Comparison of ENCODE assay signal across 8 cellular contexts in the genomic region with DNA sequence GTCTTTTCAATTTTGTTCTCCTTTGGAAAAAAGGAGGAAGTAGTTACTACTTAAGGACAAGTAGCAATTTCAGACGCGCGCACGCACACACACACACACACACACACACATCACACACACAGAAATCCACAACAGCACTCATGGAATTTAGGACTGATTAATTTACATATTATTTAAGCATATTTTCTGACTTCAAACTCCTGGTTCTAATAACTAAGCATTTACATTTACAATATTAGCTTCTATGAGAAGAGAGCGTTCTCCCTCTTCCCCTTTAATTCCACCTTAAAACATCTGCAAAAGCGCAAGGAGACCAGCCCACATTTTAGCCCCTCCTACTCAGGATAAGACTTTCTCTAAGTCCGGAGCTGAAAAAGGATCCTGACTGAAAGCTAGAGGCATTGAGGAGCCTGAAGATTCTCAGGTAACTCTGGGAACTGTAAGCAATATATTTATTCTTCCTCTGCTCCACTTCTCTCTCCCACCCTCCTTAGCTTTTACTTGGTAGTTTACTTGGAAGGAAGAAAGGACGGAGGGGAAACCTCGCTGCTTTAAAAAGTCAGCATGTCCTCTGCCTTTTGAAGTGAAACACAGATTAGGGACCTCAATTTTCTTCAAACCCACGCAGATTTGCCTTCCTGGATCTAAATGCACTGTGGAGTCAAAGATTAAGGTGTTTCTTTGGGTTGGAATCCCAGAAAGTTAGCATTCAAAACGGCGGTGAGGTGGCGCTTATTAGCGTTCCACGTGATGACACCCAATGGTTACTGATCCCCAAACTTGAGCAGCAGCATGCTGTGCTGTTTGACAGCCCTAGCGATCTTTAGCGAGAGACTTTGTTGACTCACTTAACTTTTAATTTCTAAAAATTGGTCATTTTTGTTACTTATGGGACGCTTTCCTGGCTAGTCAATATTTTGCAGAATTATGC. TPM values are rescaled to one million over a fixed set of nuclear protein-coding genes. Genes with fewer than 3 reads are reported as not detected.
DNase-seq lines count a peak whose midpoint lies in the region; ATAC-seq and TF ChIP-seq lines count a peak whose summit lies in the region.

Gene PLA2G4A (plus strand): TSS at position 338 of the 931 bp plus-strand sequence. CDS start 25,406 bp downstream, outside the sequence.

- TF ChIP-seq CTCF in Peyer's patch (IDR thresholded peaks at IDR 0.05) (no peak), choroid plexus epithelial cell (conservative IDR thresholded peaks at IDR 0.05; ENCODE audit: low read depth, low read length) (no peak)

- DNase-seq in Peyer's patch (peak; percentile 18 to 74 (median 61)), choroid plexus epithelial cell (ENCODE audit: low read depth) (peak; percentile 91), left colon (peak; percentile 52 to 60), COLO668 (lab: John Stamatoyannopoulos, UW; ENCODE audit: unreplicated experiment) (no peak)
- no peak for DNase-seq in stimulated activated naive CD8-positive, alpha-beta T cell treated with anti-CD3 and anti-CD28 coated beads, Interleukin-15, amount 100 ng/mL, for 72 hours

- peaks cover 0 to 29% (median 0%) of the 10 kb centered on the region in 10 experiments; a peak in 5 of 20 replicates for H3K4me1 ChIP-seq in BLaER1 treated with 17β-estradiol and CSF1 and Interleukin-3, amounts not matched to agents 10 nM and 100 nM
- H3K4me1 ChIP-seq in Peyer's patch: peaks cover 0 to 4% (median 0%) of the 10 kb centered on the region in 4 donors

- no peaks in the 10 kb centered on the region for H3K27me3 ChIP-seq in BLaER1 treated with 17β-estradiol and CSF1 and Interleukin-3, amounts not matched to agents 10 nM and 100 nM
- H3K27me3 ChIP-seq in Peyer's patch: no peaks in the 10 kb centered on the region

- H3K4me1 Mint-ChIP-seq in stimulated activated naive CD8-positive, alpha-beta T cell treated with anti-CD3 and anti-CD28 coated beads, Interleukin-15, amount 100 ng/mL, for 72 hours: peaks cover 14% of the 10 kb centered on the region

- peak within 1 kb of the TSS in 8 of 11 experiments; percentile 20 to 65 (median 58); a peak in 11 of 22 replicates for H3K9ac ChIP-seq in BLaER1 treated with 17β-estradiol and CSF1 and Interleukin-3, amounts not matched to agents 10 nM and 100 nM

- H3K9me3 ChIP-seq in BLaER1 treated with 17β-estradiol and CSF1 and Interleukin-3, amounts not matched to agents 10 nM and 100 nM (replicated peaks in 1 of 11): no peaks in the 10 kb centered on the region
- H3K9me3 ChIP-seq in Peyer's patch: no peaks in the 10 kb centered on the region

- no peaks in the 10 kb centered on the region for H3K36me3 ChIP-seq in BLaER1 treated with 17β-estradiol and CSF1 and Interleukin-3, amounts not matched to agents 10 nM and 100 nM
- no peaks in the 10 kb centered on the region for H3K36me3 ChIP-seq in Peyer's patch

- peak within 1 kb of the TSS in 1 of 2 donors; percentile 7 for H3K27ac Mint-ChIP-seq in stimulated activated naive CD8-positive, alpha-beta T cell treated with anti-CD3 and anti-CD28 coated beads, Interleukin-15, amount 100 ng/mL, for 72 hours

- peak within 1 kb of the TSS; percentile 42 to 79 (median 54) for H3K4me2 ChIP-seq in BLaER1 treated with 17β-estradiol and CSF1 and Interleukin-3, amounts not matched to agents 10 nM and 100 nM

- peak; percentile 71 for ATAC-seq in GM19043 (IDR thresholded peaks at IDR 0.05; ENCODE audit: low read depth, unreplicated experiment)
- ATAC-seq in HG03135 (IDR thresholded peaks at IDR 0.05; ENCODE audit: unreplicated experiment): peak; percentile 79
- ATAC-seq in left colon: peak; percentile 99
- ATAC-seq in stimulated activated naive CD8-positive, alpha-beta T cell treated with anti-CD3 and anti-CD28 coated beads, Interleukin-15, amount 100 ng/mL, for 72 hours: peak; percentile 56

- H3K9me3 Mint-ChIP-seq in stimulated activated naive CD8-positive, alpha-beta T cell treated with anti-CD3 and anti-CD28 coated beads, Interleukin-15, amount 100 ng/mL, for 72 hours: no peaks in the 10 kb centered on the region

- intact Hi-C loops in left colon (cut with DNase I, micrococcal nuclease): no loop called here

- H3K27me3 Mint-ChIP-seq in stimulated activated naive CD8-positive, alpha-beta T cell treated with anti-CD3 and anti-CD28 coated beads, Interleukin-15, amount 100 ng/mL, for 72 hours: peaks cover 26% of the 10 kb centered on the region

- TF ChIP-seq POLR2A in Peyer's patch (IDR thresholded peaks at IDR 0.05): peak in 1 of 2 donors; percentile 29

- H3K4me3 ChIP-seq in BLaER1 treated with 17β-estradiol and CSF1 and Interleukin-3, amounts not matched to agents 10 nM and 100 nM: peak within 1 kb of the TSS; percentile 30 to 63 (median 49); a peak in 18 of 20 replicates
- H3K4me3 ChIP-seq in Peyer's patch (peak within 1 kb of the TSS; percentile 35 to 61 (median 52)), choroid plexus epithelial cell (ENCODE audit: low read depth, low read length) (peak within 1 kb of the TSS; percentile 66)

- peak within 1 kb of the TSS; percentile 78 to 86 for H3K4me3 Mint-ChIP-seq in stimulated activated naive CD8-positive, alpha-beta T cell treated with anti-CD3 and anti-CD28 coated beads, Interleukin-15, amount 100 ng/mL, for 72 hours

- H4K20me1 ChIP-seq in BLaER1 treated with 17β-estradiol and CSF1 and Interleukin-3, amounts not matched to agents 10 nM and 100 nM: no peaks in the 10 kb centered on the region

- H3K27ac ChIP-seq in BLaER1 treated with 17β-estradiol and CSF1 and Interleukin-3, amounts not matched to agents 10 nM and 100 nM: peak within 1 kb of the TSS in 3 of 11 experiments; percentile 11 to 38 (median 27); a peak in 3 of 22 replicates
- H3K27ac ChIP-seq in Peyer's patch: peak within 1 kb of the TSS; percentile 49 to 70 (median 68)

RNA-seq across cellular contexts. Expression of gene PLA2G4A, which starts in this region (rescaled TPM):
- 1 to 10 TPM; 7.0 to 8.3 (median 7.6) TPM for total RNA-seq in Peyer's patch
- total RNA-seq in left colon: 1 to 10 TPM; 3.6 to 5.8 TPM

Comparison
In these comparisons a context has a peak if more than half of its experiments do, and no peak if none do; other contexts are left out.
1. DNase-seq: peak in Peyer's patch (3 of 3), choroid plexus epithelial cell (single experiment) and left colon (2 of 2); none in stimulated activated naive CD8-positive, alpha-beta T cell treated with anti-CD3 and anti-CD28 coated beads, Interleukin-15, amount 100 ng/mL, for 72 hours (0 of 2) and COLO668 (single experiment).
2. Peak in every context shown above with its lines, with median percentiles within 50 percentile points of each other: H3K4me3 ChIP-seq and ATAC-seq.